ENCODE assay signal across 13 cellular contexts in genomic region chr16:82605863-82606620, GRCh38. TPM values are rescaled to one million over a fixed set of nuclear protein-coding genes. Genes with fewer than 3 reads are reported as not detected.
"Had no signal": no experiment of that assay in that cellular context is flagged by ENCODE, and none has a peak within 500 bp of the region (broad histone marks: within the 10 kb centered on the region; RNA-seq: fewer than 3 reads in every experiment).

No MANE protein-coding gene starts in this region.

- H3K36me3 ChIP-seq: brain microvascular endothelial cell, tibial artery had no signal

- H3K27ac Mint-ChIP-seq: naive thymus-derived CD4-positive, alpha-beta T cell; stimulated activated memory B cell treated with anti-CD40 and anti-IgM and Interleukin-4, amounts not matched to agents 10 μg/mL and 1 μg/mL and 100 μg/mL, for 72 hours had no signal

- DNase-seq: activated naive CD4-positive, alpha-beta T cell treated with Interleukin-2 at 50 U/mL for 16 hours; anterior cingulate cortex; brain microvascular endothelial cell; effector CD8-positive, alpha-beta T cell; head of caudate nucleus; naive thymus-derived CD4-positive, alpha-beta T cell; retina; stimulated activated CD4-positive, alpha-beta T cell treated with anti-CD3 and anti-CD28 coated beads, Interleukin-2, amount 100 ng/mL, for 48 hours; tibial artery had no signal

- H3K27me3 ChIP-seq: brain microvascular endothelial cell, tibial artery had no signal

- H3K9me3 ChIP-seq: tibial artery had no signal

- H3K4me3 Mint-ChIP-seq: central memory CD8-positive, alpha-beta T cell; naive thymus-derived CD4-positive, alpha-beta T cell; stimulated activated memory B cell treated with anti-CD40 and anti-IgM and Interleukin-4, amounts not matched to agents 10 μg/mL and 1 μg/mL and 100 μg/mL, for 72 hours had no signal

- H3K27ac ChIP-seq: brain microvascular endothelial cell, tibial artery had no signal

- H3K4me3 ChIP-seq: tibial artery had no signal

- ATAC-seq: activated CD4-positive, CD25-positive, alpha-beta regulatory T cell treated with anti-CD3 and anti-CD28 coated beads, Interleukin-2, amount 50 U/mL, for 24 hours; naive thymus-derived CD4-positive, alpha-beta T cell; stimulated activated memory B cell treated with anti-CD40 and anti-IgM and Interleukin-4, amounts not matched to agents 10 μg/mL and 1 μg/mL and 100 μg/mL, for 72 hours had no signal

- H3K4me1 Mint-ChIP-seq: central memory CD8-positive, alpha-beta T cell; naive thymus-derived CD4-positive, alpha-beta T cell; stimulated activated memory B cell treated with anti-CD40 and anti-IgM and Interleukin-4, amounts not matched to agents 10 μg/mL and 1 μg/mL and 100 μg/mL, for 72 hours had no signal

- H3K36me3 Mint-ChIP-seq: naive thymus-derived CD4-positive, alpha-beta T cell; stimulated activated memory B cell treated with anti-CD40 and anti-IgM and Interleukin-4, amounts not matched to agents 10 μg/mL and 1 μg/mL and 100 μg/mL, for 72 hours had no signal

RNA-seq across cellular contexts. Expression of gene CDH13, which starts 20.7 kb away (rescaled TPM):
- total RNA-seq: activated CD8-positive, alpha-beta memory T cell treated with anti-CD3 and anti-CD28 coated beads for 36 hours; naive thymus-derived CD4-positive, alpha-beta T cell had no signal
- polyA plus RNA-seq: naive thymus-derived CD4-positive, alpha-beta T cell had no signal
